20 cellular contexts compared by ENCODE assay signal in genomic region chr14:99940064-99940463, GRCh38.
A peak's percentile ranks its signal among the peaks of the same experiment; 100 is the strongest.
DNase-seq lines count a peak whose midpoint lies in the region; ATAC-seq and TF ChIP-seq lines count a peak whose summit lies in the region.
"Had no signal": no experiment of that assay in that cellular context is flagged by ENCODE, and none has a peak within 500 bp of the region (broad histone marks: within the 10 kb centered on the region; RNA-seq: fewer than 3 reads in every experiment).

No MANE protein-coding gene starts in this region.

- peak; percentile 51 for DNase-seq in natural killer cell treated with Interleukin-12 subunit alpha and Interleukin-12 subunit beta and Interleukin-15 and Interleukin-18, amount 100 ng/mL, for 72 hours (ENCODE audit: low spot score)
- DNase-seq in natural killer cell (no peak), mesenteric fat pad (ENCODE audit: low spot score) (peak; percentile 43), posterior vena cava (ENCODE audit: low spot score) (peak; percentile 44)
- DNase-seq: AML-193; CD4-positive, alpha-beta memory T cell; CD4-positive, CD25-positive, alpha-beta regulatory T cell; CD8-positive, alpha-beta memory T cell; COR-L47; DMS 273 treated with DMSO at 0.1 percent for 48 hours; DMS153; DMS53; DMS79; DND-41; EL; GDM1 had no signal

- TF ChIP-seq CTCF in natural killer cell (IDR thresholded peaks at IDR 0.05), result no peak

- H3K4me1 Mint-ChIP-seq in natural killer cell treated with Interleukin-12 subunit alpha and Interleukin-12 subunit beta and Interleukin-15 and Interleukin-18, amount 100 ng/mL, for 72 hours (ENCODE audit: low read depth in 2 of 2), result no peaks in the 10 kb centered on the region
- H3K4me1 Mint-ChIP-seq in natural killer cell, result no peaks in the 10 kb centered on the region
- H3K4me1 Mint-ChIP-seq: B cell; CD4-positive, alpha-beta memory T cell; CD8-positive, alpha-beta memory T cell had no signal

- H3K27me3 Mint-ChIP-seq in natural killer cell treated with Interleukin-12 subunit alpha and Interleukin-12 subunit beta and Interleukin-15 and Interleukin-18, amount 100 ng/mL, for 72 hours, result peaks cover 4 to 6% of the 10 kb centered on the region in 2 donors
- H3K27me3 Mint-ChIP-seq in natural killer cell (ENCODE audit: low read depth in 2 of 2), result peaks cover 8 to 17% of the 10 kb centered on the region in 2 donors

- no peaks in the 10 kb centered on the region for H3K36me3 Mint-ChIP-seq in natural killer cell treated with Interleukin-12 subunit alpha and Interleukin-12 subunit beta and Interleukin-15 and Interleukin-18, amount 100 ng/mL, for 72 hours
- H3K36me3 Mint-ChIP-seq in natural killer cell, result no peaks in the 10 kb centered on the region
- H3K36me3 Mint-ChIP-seq: CD4-positive, alpha-beta memory T cell; CD4-positive, CD25-positive, alpha-beta regulatory T cell; CD8-positive, alpha-beta memory T cell had no signal

- no peak overlapping the region for H3K27ac Mint-ChIP-seq in natural killer cell treated with Interleukin-12 subunit alpha and Interleukin-12 subunit beta and Interleukin-15 and Interleukin-18, amount 100 ng/mL, for 72 hours
- H3K27ac Mint-ChIP-seq in natural killer cell, result no peak overlapping the region
- H3K27ac Mint-ChIP-seq: B cell; CD4-positive, alpha-beta memory T cell; CD4-positive, CD25-positive, alpha-beta regulatory T cell had no signal

- H3K9me3 Mint-ChIP-seq in natural killer cell treated with Interleukin-12 subunit alpha and Interleukin-12 subunit beta and Interleukin-15 and Interleukin-18, amount 100 ng/mL, for 72 hours, result no peaks in the 10 kb centered on the region
- no peaks in the 10 kb centered on the region for H3K9me3 Mint-ChIP-seq in natural killer cell
- H3K9me3 Mint-ChIP-seq: CD4-positive, alpha-beta memory T cell; CD8-positive, alpha-beta memory T cell had no signal

- no peak for ATAC-seq in natural killer cell treated with Interleukin-12 subunit alpha and Interleukin-12 subunit beta and Interleukin-15 and Interleukin-18, amount 100 ng/mL, for 72 hours
- ATAC-seq in natural killer cell (no peak), HG03457 (IDR thresholded peaks at IDR 0.05; ENCODE audit: unreplicated experiment) (no peak), HG03520 (IDR thresholded peaks at IDR 0.05; ENCODE audit: unreplicated experiment) (no peak)
- ATAC-seq: A549 had no signal

- intact Hi-C loops in natural killer cell (cut with micrococcal nuclease), result no loop called here
- intact Hi-C loops in posterior vena cava (cut with DNase I), result no loop called here

- H3K4me3 Mint-ChIP-seq in natural killer cell treated with Interleukin-12 subunit alpha and Interleukin-12 subunit beta and Interleukin-15 and Interleukin-18, amount 100 ng/mL, for 72 hours, result no peak overlapping the region
- H3K4me3 Mint-ChIP-seq in natural killer cell, result no peak overlapping the region
- H3K4me3 Mint-ChIP-seq: B cell; CD4-positive, alpha-beta memory T cell; CD4-positive, CD25-positive, alpha-beta regulatory T cell; CD8-positive, alpha-beta memory T cell had no signal
